Comparison of ENCODE assay signal across 12 cellular contexts in the genomic region with DNA sequence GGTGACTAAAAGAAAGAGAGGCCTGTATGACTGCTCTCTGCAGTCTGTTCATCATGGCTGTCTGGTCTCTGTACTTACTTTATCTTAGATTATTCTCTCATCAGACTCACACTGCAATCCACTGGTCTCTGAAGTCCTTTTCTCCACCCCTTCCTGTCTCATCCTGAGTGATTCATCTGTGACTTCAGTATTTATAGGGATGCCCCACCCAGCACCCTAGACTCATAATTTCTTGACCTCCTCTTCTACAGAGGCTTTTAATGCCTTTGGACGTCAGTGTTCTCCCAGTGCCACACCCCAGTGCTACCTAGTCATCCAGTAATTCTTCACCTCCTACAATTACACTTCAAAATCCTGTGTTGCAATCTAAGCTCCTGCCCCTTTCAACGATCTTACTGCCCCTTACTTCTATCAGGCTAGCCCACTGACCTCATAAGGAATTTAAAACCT. TPM values are rescaled to one million over a fixed set of nuclear protein-coding genes. Genes with fewer than 3 reads are reported as not detected.
DNase-seq lines count a peak whose midpoint lies in the region; FAIRE-seq and TF ChIP-seq lines count a peak whose summit lies in the region.
"Had no signal": no experiment of that assay in that cellular context is flagged by ENCODE, and none has a peak within 500 bp of the region (broad histone marks: within the 10 kb centered on the region; RNA-seq: fewer than 3 reads in every experiment).

No MANE protein-coding gene starts in this region.

- no peaks in the 10 kb centered on the region for H3K36me3 Mint-ChIP-seq in neural progenitor cell
- H3K36me3 Mint-ChIP-seq: mesothelial cell of epicardium had no signal

- peak overlapping the region; percentile 28 for H2AFZ ChIP-seq in neural progenitor cell (replicated peaks)

- no peak overlapping the region for H3K4me3 ChIP-seq in colonic mucosa
- no peak overlapping the region for H3K4me3 ChIP-seq in neural progenitor cell
- no peak overlapping the region for H3K4me3 ChIP-seq in kidney (ENCODE audit: low read length in 2 of 2)
- no peak overlapping the region for H3K4me3 ChIP-seq in left ventricle myocardium inferior

- H3K9me3 Mint-ChIP-seq in neural progenitor cell, result no peaks in the 10 kb centered on the region
- H3K9me3 Mint-ChIP-seq: mesothelial cell of epicardium had no signal

- no peaks in the 10 kb centered on the region for H3K27me3 Mint-ChIP-seq in neural progenitor cell (ENCODE audit: insufficient read depth, low read depth)

- no peak overlapping the region for H3K27ac Mint-ChIP-seq in neural progenitor cell
- H3K27ac Mint-ChIP-seq: mesothelial cell of epicardium had no signal

- H3K79me2 ChIP-seq in neural progenitor cell (ENCODE audit: low read depth), result no peaks in the 10 kb centered on the region

- intact Hi-C loops in colonic mucosa (cut with DNase I) (no loop called here), kidney (cut with DNase I) (no loop called here), left ventricle myocardium inferior (cut with micrococcal nuclease) (no loop called here)

- no peaks in the 10 kb centered on the region for H4K20me1 ChIP-seq in neural progenitor cell (ENCODE audit: low read depth)

- no peak for FAIRE-seq in kidney (lab: Jason Lieb, UNC)

- H3K27ac ChIP-seq in colonic mucosa, result peak overlapping the region; percentile 36
- no peak overlapping the region for H3K27ac ChIP-seq in neural progenitor cell
- no peak overlapping the region for H3K27ac ChIP-seq in kidney (ENCODE audit: low read depth in 2 of 2, low read length in 2 of 2)
- H3K27ac ChIP-seq in left ventricle myocardium inferior (replicated peaks), result no peak overlapping the region

- TF ChIP-seq CTCF in colonic mucosa (IDR thresholded peaks at IDR 0.05) (no peak), neural progenitor cell (IDR thresholded peaks at IDR 0.05) (no peak), kidney (IDR thresholded peaks at IDR 0.05; ENCODE audit: borderline replicate concordance, extremely low read depth, insufficient read depth) (no peak), left ventricle myocardium inferior (IDR thresholded peaks at IDR 0.05; ENCODE audit: borderline replicate concordance) (no peak)

- H3K4me1 ChIP-seq in colonic mucosa, result no peaks in the 10 kb centered on the region
- no peaks in the 10 kb centered on the region for H3K4me1 ChIP-seq in neural progenitor cell
- no peaks in the 10 kb centered on the region for H3K4me1 ChIP-seq in kidney (ENCODE audit: control insufficient read depth in 1 of 2, insufficient read depth in 1 of 2, low read depth in 1 of 2, low read length in 2 of 2)
- H3K4me1 ChIP-seq in left ventricle myocardium inferior, result no peaks in the 10 kb centered on the region

- no peaks in the 10 kb centered on the region for H3K27me3 ChIP-seq in colonic mucosa
- H3K27me3 ChIP-seq in neural progenitor cell, result no peaks in the 10 kb centered on the region
- no peaks in the 10 kb centered on the region for H3K27me3 ChIP-seq in left ventricle myocardium inferior (ENCODE audit: low read depth)

- peak; percentile 88 for DNase-seq in ELR (ENCODE audit: low read depth)
- peak; percentile 8 for DNase-seq in MV-4-11 (lab: John Stamatoyannopoulos, UW)
- DNase-seq in colonic mucosa, result peak; percentile 69
- no peak for DNase-seq in neural progenitor cell (ENCODE audit: low spot score)
- no peak for DNase-seq in ureter (ENCODE audit: low spot score)
- no peak for DNase-seq in kidney
- no peak for DNase-seq in stimulated activated naive CD4-positive, alpha-beta T cell (lab: John Stamatoyannopoulos, UW)
- no peak for DNase-seq in left ventricle myocardium inferior
- DNase-seq: aorta, DMS 273 treated with DMSO at 0.1 percent for 48 hours, NCI-H1694 treated with DMSO at 0.1 percent for 48 hours had no signal

- H3F3A ChIP-seq in neural progenitor cell (ENCODE audit: low read depth), result no peaks in the 10 kb centered on the region

- H3K4me3 Mint-ChIP-seq in neural progenitor cell, result no peak overlapping the region
- H3K4me3 Mint-ChIP-seq: mesothelial cell of epicardium had no signal

- no peak overlapping the region for H3K9ac ChIP-seq in colonic mucosa (ENCODE audit: low read depth in 2 of 2, low read length in 2 of 2)
- H3K9ac ChIP-seq in neural progenitor cell, result no peak overlapping the region
- H3K9ac ChIP-seq in kidney (ENCODE audit: low read length in 2 of 2), result no peak overlapping the region

- H3K36me3 ChIP-seq in colonic mucosa (no peaks in the 10 kb centered on the region), neural progenitor cell (no peaks in the 10 kb centered on the region), kidney (ENCODE audit: control insufficient read depth in 1 of 2, insufficient read depth in 2 of 2, low read length in 2 of 2) (no peaks in the 10 kb centered on the region), left ventricle myocardium inferior (no peaks in the 10 kb centered on the region)

- H3K9me3 ChIP-seq in colonic mucosa (no peaks in the 10 kb centered on the region), neural progenitor cell (ENCODE audit: low read depth) (no peaks in the 10 kb centered on the region), kidney (ENCODE audit: control insufficient read depth in 1 of 2, low read length in 2 of 2) (no peaks in the 10 kb centered on the region), left ventricle myocardium inferior (replicated peaks) (no peaks in the 10 kb centered on the region)

- H3K4me2 ChIP-seq in neural progenitor cell, result no peak overlapping the region

- peaks cover 5% of the 10 kb centered on the region for H3K4me1 Mint-ChIP-seq in neural progenitor cell

RNA-seq across cellular contexts. Expression of gene ITPRID2, which starts 14.9 kb away (rescaled TPM):
- total RNA-seq in colonic mucosa, result 100 to 1,000 TPM; 141 to 323 TPM
- 27.3 and 40.4 TPM in 2 replicates for total RNA-seq in neural progenitor cell (ENCODE audit: low replicate concordance)
- 108 TPM for total RNA-seq in ureter
- total RNA-seq in kidney, result 191 TPM
- 29.9 TPM for polyA plus RNA-seq in kidney (ENCODE audit: insufficient read depth, low read depth, low replicate concordance)
- total RNA-seq in left ventricle myocardium inferior, result 76.0 TPM

Comparison
In these comparisons a context has a peak if more than half of its experiments do, and no peak if none do; other contexts are left out.
1. DNase-seq: peak in ELR (single experiment), MV-4-11 (single experiment) and colonic mucosa (single experiment); none in neural progenitor cell (single experiment), ureter (single experiment), kidney (single experiment), stimulated activated naive CD4-positive, alpha-beta T cell (0 of 6) and left ventricle myocardium inferior (single experiment).